Comparison of ENCODE assay signal across 8 cellular contexts in genomic region chr20:52972190-52972937, GRCh38. TPM values are rescaled to one million over a fixed set of nuclear protein-coding genes. Genes with fewer than 3 reads are reported as not detected.
A peak's percentile ranks its signal among the peaks of the same experiment; 100 is the strongest.
DNase-seq lines count a peak whose midpoint lies in the region; ATAC-seq, FAIRE-seq and TF ChIP-seq lines count a peak whose summit lies in the region.

Gene TSHZ2 (plus strand): TSS chr20:52972358. CDS start chr20:52973294, 936 bp downstream.

- FAIRE-seq in pancreas (lab: Jason Lieb, UNC), result no peak

- no peaks in the 10 kb centered on the region for H3K9me3 ChIP-seq in OCI-LY1 (ENCODE audit: low read length)
- no peaks in the 10 kb centered on the region for H3K9me3 ChIP-seq in gastroesophageal sphincter
- no peaks in the 10 kb centered on the region for H3K9me3 ChIP-seq in pancreas
- no peaks in the 10 kb centered on the region for H3K9me3 ChIP-seq in aorta (ENCODE audit: control insufficient read depth, low read length)

- H3K4me1 ChIP-seq in OCI-LY1 (ENCODE audit: insufficient read depth, low read length, severe bottlenecking) (peaks cover 13% of the 10 kb centered on the region), gastroesophageal sphincter (peaks cover 0 to 12% (median 0%) of the 10 kb centered on the region in 3 donors), pancreas (peaks cover 0 to 4% (median 0%) of the 10 kb centered on the region in 3 donors), aorta (ENCODE audit: control insufficient read depth in 1 of 2, insufficient read depth in 2 of 2, low read length in 2 of 2) (no peaks in the 10 kb centered on the region)

- TF ChIP-seq EP300 in gastroesophageal sphincter (IDR thresholded peaks at IDR 0.05), result no peak

- no peak within 1 kb of the TSS for H2AFZ ChIP-seq in OCI-LY1 (ENCODE audit: low read length)

- WGBS in gastroesophageal sphincter (ENCODE audit: low coverage in 1 of 2), 2 donors, result 0% methylated on average over 14 to 18 of the region's 41 CpGs
- WGBS in pancreas, 2 donors, result 1 to 2% methylated on average over 30 to 40 of the region's 41 CpGs
- 1% methylated on average over 30 to 40 of the region's 41 CpGs for WGBS in aorta, 2 donors

- no peaks in the 10 kb centered on the region for H3K9me2 ChIP-seq in OCI-LY1 (ENCODE audit: low read depth, low read length)

- TF ChIP-seq CTCF in OCI-LY1 (IDR thresholded peaks at IDR 0.05; ENCODE audit: low read length), result no peak
- no peak for TF ChIP-seq CTCF in gastroesophageal sphincter (IDR thresholded peaks at IDR 0.05)
- TF ChIP-seq CTCF in pancreas (IDR thresholded peaks at IDR 0.05), result no peak

- H3K79me2 ChIP-seq in OCI-LY1 (ENCODE audit: insufficient read depth, low read length), result no peaks in the 10 kb centered on the region

- H3K36me3 ChIP-seq in OCI-LY1 (ENCODE audit: insufficient read depth, low read length) (no peaks in the 10 kb centered on the region), gastroesophageal sphincter (no peaks in the 10 kb centered on the region), pancreas (no peaks in the 10 kb centered on the region), aorta (ENCODE audit: control insufficient read depth in 1 of 2, insufficient read depth in 2 of 2, low read length in 1 of 2) (no peaks in the 10 kb centered on the region)

- peaks cover 17% of the 10 kb centered on the region for H3K27me3 Mint-ChIP-seq in activated T-helper 2 cell treated with anti-CD3 and anti-CD28 coated beads, Interferon-gamma antibody, Interleukin-2, Interleukin-4, amounts not matched to agents 10 μg/mL and 5 μg/mL and 100 μg/mL, durations not matched to agents 14 hours and 24 hours and 36 hours (ENCODE audit: low read depth)

- peak; percentile 20 for DNase-seq in activated T-helper 2 cell treated with anti-CD3 and anti-CD28 coated beads, Interferon-gamma antibody, Interleukin-2, Interleukin-4, amounts not matched to agents 10 μg/mL and 5 μg/mL and 100 μg/mL, durations not matched to agents 14 hours and 24 hours and 36 hours (ENCODE audit: low spot score)
- DNase-seq in pancreas (peak; percentile 51 to 82 (median 59)), aorta (peak; percentile 57 to 76), AML-193 (lab: John Stamatoyannopoulos, UW) (no peak)

- H3K9ac ChIP-seq in OCI-LY1 (ENCODE audit: low read length), result peak within 1 kb of the TSS; percentile 28; the same call in 1 of the 2 replicates

- peak within 1 kb of the TSS; percentile 93 for H3K4me3 Mint-ChIP-seq in activated T-helper 2 cell treated with anti-CD3 and anti-CD28 coated beads, Interferon-gamma antibody, Interleukin-2, Interleukin-4, amounts not matched to agents 10 μg/mL and 5 μg/mL and 100 μg/mL, durations not matched to agents 14 hours and 24 hours and 36 hours (ENCODE audit: low read depth)

- no peak for TF ChIP-seq POLR2A in gastroesophageal sphincter (IDR thresholded peaks at IDR 0.05)

- peak; percentile 37 for ATAC-seq in gastroesophageal sphincter
- peak; percentile 68 to 89 (median 76) for ATAC-seq in pancreas
- peak; percentile 65 for ATAC-seq in aorta (ENCODE audit: low FRiP score)
- ATAC-seq in GM21526 (IDR thresholded peaks at IDR 0.05; ENCODE audit: low FRiP score, unreplicated experiment), result no peak

- H3K9me3 Mint-ChIP-seq in activated T-helper 2 cell treated with anti-CD3 and anti-CD28 coated beads, Interferon-gamma antibody, Interleukin-2, Interleukin-4, amounts not matched to agents 10 μg/mL and 5 μg/mL and 100 μg/mL, durations not matched to agents 14 hours and 24 hours and 36 hours, result no peaks in the 10 kb centered on the region

- no peaks in the 10 kb centered on the region for H3F3A ChIP-seq in OCI-LY1 (ENCODE audit: insufficient read depth, low read length)

- peak within 1 kb of the TSS; percentile 94 for H3K27ac Mint-ChIP-seq in activated T-helper 2 cell treated with anti-CD3 and anti-CD28 coated beads, Interferon-gamma antibody, Interleukin-2, Interleukin-4, amounts not matched to agents 10 μg/mL and 5 μg/mL and 100 μg/mL, durations not matched to agents 14 hours and 24 hours and 36 hours

- peak within 1 kb of the TSS; percentile 39; the same call in 1 of the 2 replicates for H3K4me3 ChIP-seq in GM08714 (ENCODE audit: low read length)
- H3K4me3 ChIP-seq in OCI-LY1 (ENCODE audit: low read depth, low read length, poor library complexity, severe bottlenecking), result peak within 1 kb of the TSS; percentile 59
- H3K4me3 ChIP-seq in gastroesophageal sphincter, result peak within 1 kb of the TSS; percentile 28 to 57
- H3K4me3 ChIP-seq in pancreas, result peak within 1 kb of the TSS; percentile 23 to 45 (median 33)
- no peak within 1 kb of the TSS for H3K4me3 ChIP-seq in aorta (ENCODE audit: low read length in 2 of 2)

- intact Hi-C loops in activated T-helper 2 cell treated with anti-CD3 and anti-CD28 coated beads, Interferon-gamma antibody, Interleukin-2, Interleukin-4, amounts not matched to agents 10 μg/mL and 5 μg/mL and 100 μg/mL, durations not matched to agents 14 hours and 24 hours and 36 hours (cut with micrococcal nuclease), result loop anchor here (10.0 kb wide), 1 partner anchor 568 kb away; no protein-coding TSS in a partner anchor
- intact Hi-C loops in pancreas (cut with DNase I) (no loop called here), aorta (cut with DNase I) (no loop called here)

- no peaks in the 10 kb centered on the region for H4K20me1 ChIP-seq in OCI-LY1 (ENCODE audit: insufficient read depth, low read length)

- H3K36me3 Mint-ChIP-seq in activated T-helper 2 cell treated with anti-CD3 and anti-CD28 coated beads, Interferon-gamma antibody, Interleukin-2, Interleukin-4, amounts not matched to agents 10 μg/mL and 5 μg/mL and 100 μg/mL, durations not matched to agents 14 hours and 24 hours and 36 hours (ENCODE audit: low read depth), result no peaks in the 10 kb centered on the region

- H3K4me2 ChIP-seq in OCI-LY1 (ENCODE audit: low read length), result peak within 1 kb of the TSS; percentile 69

- H3K4me1 Mint-ChIP-seq in activated T-helper 2 cell treated with anti-CD3 and anti-CD28 coated beads, Interferon-gamma antibody, Interleukin-2, Interleukin-4, amounts not matched to agents 10 μg/mL and 5 μg/mL and 100 μg/mL, durations not matched to agents 14 hours and 24 hours and 36 hours (ENCODE audit: low read depth), result peaks cover 37% of the 10 kb centered on the region

- H3K27me3 ChIP-seq in OCI-LY1 (ENCODE audit: insufficient read depth, low read length), result 0 out of 2 replicates have a peak, but pooled peaks cover 4% of the 10 kb centered on the region
- H3K27me3 ChIP-seq in gastroesophageal sphincter, result peaks cover 42% of the 10 kb centered on the region
- H3K27me3 ChIP-seq in pancreas, result no peaks in the 10 kb centered on the region
- peaks cover 0 to 4% of the 10 kb centered on the region in 2 donors for H3K27me3 ChIP-seq in aorta (ENCODE audit: control insufficient read depth in 1 of 2, insufficient read depth in 2 of 2, low read length in 1 of 2)

- H3K27ac ChIP-seq in OCI-LY1 (ENCODE audit: low read depth, low read length, poor library complexity, severe bottlenecking) (no peak within 1 kb of the TSS), gastroesophageal sphincter (peak within 1 kb of the TSS; percentile 1 to 80 (median 76)), pancreas (peak within 1 kb of the TSS in 2 of 4 donors; percentile 69 to 71), aorta (ENCODE audit: low read depth in 1 of 2, low read length in 2 of 2) (no peak within 1 kb of the TSS)

RNA-seq across cellular contexts. Expression of gene TSHZ2, which starts in this region (rescaled TPM):
- 19.8 and 23.0 TPM in 2 replicates for total RNA-seq in activated T-helper 2 cell treated with anti-CD3 and anti-CD28 coated beads, Interferon-gamma antibody, Interleukin-2, Interleukin-4, amounts not matched to agents 10 μg/mL and 5 μg/mL and 100 μg/mL, durations not matched to agents 14 hours and 24 hours and 36 hours
- total RNA-seq in gastroesophageal sphincter, result 10 to 100 TPM in 3 of 4 donors, 1 to 10 TPM in 1; 9.9 to 21.3 (median 12.2) TPM
- 10 to 100 TPM in 1 of 6 donors, 1 to 10 TPM in 5; 2.2 to 23.5 (median 4.6) TPM for total RNA-seq in pancreas
- 1 to 10 TPM; 4.5 TPM for polyA plus RNA-seq in pancreas
- 10 to 100 TPM; 24.9 to 95.4 TPM for total RNA-seq in aorta
- polyA plus RNA-seq in aorta, result 1 to 10 TPM in 1 of 2 donors, under 1 TPM in 1; 0.08 to 1.6 TPM

Comparison
In these comparisons a context has a peak if more than half of its experiments do, and no peak if none do; other contexts are left out.
1. H3K4me3 ChIP-seq: peak in GM08714 (single experiment), OCI-LY1 (single experiment), gastroesophageal sphincter (2 of 2) and pancreas (4 of 4); none in aorta (0 of 2).
2. H3K27ac ChIP-seq: peak in gastroesophageal sphincter (4 of 4); none in OCI-LY1 (single experiment) and aorta (0 of 2).
3. DNase-seq: peak in activated T-helper 2 cell treated with anti-CD3 and anti-CD28 coated beads, Interferon-gamma antibody, Interleukin-2, Interleukin-4, amounts not matched to agents 10 μg/mL and 5 μg/mL and 100 μg/mL, durations not matched to agents 14 hours and 24 hours and 36 hours (single experiment), pancreas (6 of 6) and aorta (2 of 2); none in AML-193 (0 of 2).